ENCODE assay signal across 8 cellular contexts in the genomic region with DNA sequence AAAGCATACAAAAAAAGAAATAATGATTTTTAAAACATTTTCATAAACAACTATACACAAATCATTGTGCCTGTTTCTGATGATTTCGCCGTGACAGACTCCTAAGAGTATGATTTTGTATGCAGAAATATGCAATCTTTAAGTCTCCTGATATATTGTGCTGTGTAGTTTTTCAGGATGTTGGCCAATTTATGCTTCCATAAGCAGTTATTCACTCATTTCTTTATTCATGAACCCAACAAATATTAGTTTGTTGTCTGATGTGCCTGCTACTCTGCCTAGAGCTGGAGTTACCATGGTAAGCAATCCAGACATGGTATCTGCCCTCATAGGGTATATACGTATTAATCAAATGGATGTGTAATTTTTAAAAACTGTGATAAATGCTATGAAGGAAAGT.
"Had no signal": no experiment of that assay in that cellular context is flagged by ENCODE, and none has a peak within 500 bp of the region (broad histone marks: within the 10 kb centered on the region; RNA-seq: fewer than 3 reads in every experiment).

No MANE protein-coding gene starts in this region.

- H3K4me2 ChIP-seq: GM23338, KMS-11 had no signal

- H3K4me3 Mint-ChIP-seq: GM23338, H9 had no signal

- FAIRE-seq: H1, H54, HTR-8/SVneo had no signal

- H3K27ac ChIP-seq: KMS-11 had no signal

- H3K27ac Mint-ChIP-seq: GM23338, H9 had no signal

- ATAC-seq: GM23338 had no signal

- H2AFZ ChIP-seq: GM23338 had no signal

- H3K9me3 Mint-ChIP-seq: GM23338 had no signal

- H3K9ac ChIP-seq: KMS-11 had no signal

- H3K4me3 ChIP-seq: GM23338 had no signal

- DNase-seq: H9, HCEC 1CT, KBM-7 had no signal
